ENCODE assay signal across 12 cellular contexts in genomic region chr10:44723654-44724053, GRCh38.
DNase-seq lines count a peak whose midpoint lies in the region; ATAC-seq and TF ChIP-seq lines count a peak whose summit lies in the region.
"Had no signal": no experiment of that assay in that cellular context is flagged by ENCODE, and none has a peak within 500 bp of the region (broad histone marks: within the 10 kb centered on the region; RNA-seq: fewer than 3 reads in every experiment).

No MANE protein-coding gene starts in this region.

- no peak for ATAC-seq in naive B cell (ENCODE audit: low read depth in 2 of 2)
- ATAC-seq: naive thymus-derived CD8-positive, alpha-beta T cell had no signal

- H3K9me3 Mint-ChIP-seq in naive B cell = peaks cover 5 to 29% (median 8%) of the 10 kb centered on the region in 7 donors
- peaks cover 12% of the 10 kb centered on the region for H3K9me3 Mint-ChIP-seq in nephron progenitor cell

- DNase-seq in AG08395 (ENCODE audit: low spot score) (peak; percentile 78), HPDE6-E6E7 (ENCODE audit: extremely low spot score) (peak; percentile 35), dedifferentiated amniotic fluid mesenchymal stem cell (ENCODE audit: extremely low spot score) (peak; percentile 57), naive B cell (no peak), DMS114 treated with DMSO at 0.1 percent for 48 hours (lab: John Stamatoyannopoulos, UW; ENCODE audit: unreplicated experiment) (no peak), NCI-H1048 (lab: John Stamatoyannopoulos, UW) (no peak), activated gamma-delta T cell treated with Interleukin-2 at 50 U/mL for 16 hours (no peak), nephron progenitor cell (no peak)
- DNase-seq: activated effector memory CD4-positive, alpha-beta T cell treated with anti-CD3 and anti-CD28 coated beads, Interleukin-2, amount 50 U/mL, for 16 hours; naive thymus-derived CD8-positive, alpha-beta T cell; NCI-H187 treated with DMSO at 0.1 percent for 48 hours had no signal

- no peak overlapping the region for H3K27ac Mint-ChIP-seq in naive B cell
- no peak overlapping the region for H3K27ac Mint-ChIP-seq in nephron progenitor cell
- H3K27ac Mint-ChIP-seq: IgD-negative memory B cell; naive thymus-derived CD8-positive, alpha-beta T cell had no signal

- H3K4me3 Mint-ChIP-seq in naive B cell = peak overlapping the region in 6 of 8 donors; percentile 7 to 67 (median 43)
- H3K4me3 Mint-ChIP-seq in nephron progenitor cell = no peak overlapping the region

- H3K4me1 Mint-ChIP-seq in naive B cell (peaks cover 29 to 40% (median 38%) of the 10 kb centered on the region in 3 donors), nephron progenitor cell (no peaks in the 10 kb centered on the region)

- TF ChIP-seq CTCF in nephron progenitor cell (IDR thresholded peaks at IDR 0.05) = no peak

- H3K36me3 Mint-ChIP-seq in naive B cell (peaks cover 0 to 8% of the 10 kb centered on the region in 2 donors), nephron progenitor cell (ENCODE audit: low read depth) (no peaks in the 10 kb centered on the region)
- H3K36me3 Mint-ChIP-seq: IgD-negative memory B cell had no signal

- H3K27me3 Mint-ChIP-seq in naive B cell (peaks cover 3 to 13% (median 9%) of the 10 kb centered on the region in 3 donors), nephron progenitor cell (ENCODE audit: low read depth, poor library complexity) (peaks cover 3% of the 10 kb centered on the region)

Comparison
In these comparisons a context has a peak if more than half of its experiments do, and no peak if none do; other contexts are left out.
1. DNase-seq: peak in AG08395 (single experiment), HPDE6-E6E7 (single experiment) and dedifferentiated amniotic fluid mesenchymal stem cell (single experiment); none in naive B cell (single experiment), DMS114 treated with DMSO at 0.1 percent for 48 hours (single experiment), NCI-H1048 (single experiment), activated gamma-delta T cell treated with Interleukin-2 at 50 U/mL for 16 hours (single experiment) and nephron progenitor cell (single experiment).